ENCODE assay signal across 7 cellular contexts in genomic region chr2:135741395-135742306, GRCh38.
DNase-seq lines count a peak whose midpoint lies in the region; ATAC-seq and TF ChIP-seq lines count a peak whose summit lies in the region.

UBXN4 (plus strand) TSS chr2:135741855; CDS start chr2:135741930, 75 bp downstream.

- in situ Hi-C loops in astrocyte of the spinal cord (cut with HindIII; ENCODE audit: low sequenced_read_pairs) = no loop called here

- peak within 1 kb of the TSS; percentile 89 for H3K4me3 ChIP-seq in astrocyte of the spinal cord (ENCODE audit: low read depth, low read length)
- peak within 1 kb of the TSS; percentile 86 for H3K4me3 ChIP-seq in retinal pigment epithelial cell (ENCODE audit: low read length)

- TF ChIP-seq POLR2A in GM18505 (IDR thresholded peaks at IDR 0.05; ENCODE audit: borderline replicate concordance, extremely low read depth, insufficient read depth, insufficient read length) = peak; percentile 93

- DNase-seq in NCI-H2029 treated with DMSO at 0.1 percent for 48 hours (lab: John Stamatoyannopoulos, UW) (peak; percentile 91), T1000 (lab: John Stamatoyannopoulos, UW) (peak; percentile 89), astrocyte of the spinal cord (ENCODE audit: low read depth, low spot score) (peak; percentile 100), hippocampal formation (lab: John Stamatoyannopoulos, UW) (peak; percentile 95 to 97), retinal pigment epithelial cell (ENCODE audit: low read depth) (peak; percentile 98)

- TF ChIP-seq CTCF in astrocyte of the spinal cord (IDR thresholded peaks at IDR 0.05; ENCODE audit: low read depth, low read length) (peak; percentile 45), retinal pigment epithelial cell (conservative IDR thresholded peaks at IDR 0.05; ENCODE audit: low read depth, low read length) (peak; percentile 63)

- ATAC-seq in GM18505 (IDR thresholded peaks at IDR 0.05; ENCODE audit: unreplicated experiment) = peak; percentile 91
- ATAC-seq in HG02981 (IDR thresholded peaks at IDR 0.05; ENCODE audit: unreplicated experiment) = peak; percentile 92

Comparison
In these comparisons a context has a peak if more than half of its experiments do, and no peak if none do; other contexts are left out.
1. Peak in every context shown above with its lines: DNase-seq, ATAC-seq and H3K4me3 ChIP-seq.